8 cellular contexts compared by ENCODE assay signal in genomic region chr15:68256675-68257450, GRCh38. TPM values are rescaled to one million over a fixed set of nuclear protein-coding genes. Genes with fewer than 3 reads are reported as not detected.
DNase-seq lines count a peak whose midpoint lies in the region; ATAC-seq and TF ChIP-seq lines count a peak whose summit lies in the region.

No MANE protein-coding gene starts in this region.

- 0 out of 2 replicates have a peak overlapping the region, but pooled peaks have one; percentile 32 for H2AFZ ChIP-seq in OCI-LY7 (ENCODE audit: low read length)

- peak; percentile 41 to 55 for ATAC-seq in activated CD4-positive, CD25-positive, alpha-beta regulatory T cell treated with anti-CD3 and anti-CD28 coated beads, Interleukin-2, amount 50 U/mL, for 24 hours
- ATAC-seq in stimulated activated naive B cell treated with anti-CD40 and anti-IgM and Interleukin-4, amounts not matched to agents 10 μg/mL and 1 μg/mL and 100 μg/mL, for 72 hours (replicated peaks): peak; percentile 85 to 87
- no peak for ATAC-seq in HG03025 (IDR thresholded peaks at IDR 0.05; ENCODE audit: low FRiP score, unreplicated experiment)

- H3K4me3 ChIP-seq in OCI-LY7 (ENCODE audit: low read depth, low read length, poor library complexity, severe bottlenecking): peak overlapping the region; percentile 46
- H3K4me3 ChIP-seq in fibroblast of pulmonary artery (replicated peaks; ENCODE audit: low read depth, low read length): peak overlapping the region; percentile 53

- H3K27ac ChIP-seq in OCI-LY7 (ENCODE audit: low read depth, low read length, poor library complexity, severe bottlenecking): no peak overlapping the region

- H3K9me3 ChIP-seq in OCI-LY7 (ENCODE audit: low read length): no peaks in the 10 kb centered on the region

- POLR2A ChIA-PET in OCI-LY7 (lab: Charles Lee): no interaction called here

- no peaks in the 10 kb centered on the region for H3K79me2 ChIP-seq in OCI-LY7 (ENCODE audit: insufficient read depth, low read depth, low read length)

- H3K9me2 ChIP-seq in OCI-LY7 (ENCODE audit: insufficient read depth, low read length): no peaks in the 10 kb centered on the region

- peaks cover 0 to 5% of the 10 kb centered on the region in 2 donors for H3K4me1 Mint-ChIP-seq in stimulated activated naive B cell treated with anti-CD40 and anti-IgM and Interleukin-4, amounts not matched to agents 10 μg/mL and 1 μg/mL and 100 μg/mL, for 72 hours

- H3K4me1 ChIP-seq in OCI-LY7 (ENCODE audit: insufficient read depth, low read length, poor library complexity, severe bottlenecking): peaks cover 11% of the 10 kb centered on the region

- TF ChIP-seq CTCF in OCI-LY7 (conservative IDR thresholded peaks at IDR 0.05; ENCODE audit: low read length): no peak
- no peak for TF ChIP-seq CTCF in fibroblast of pulmonary artery (IDR thresholded peaks at IDR 0.05; ENCODE audit: low read length, missing control alignments)

- H3K27me3 Mint-ChIP-seq in stimulated activated naive B cell treated with anti-CD40 and anti-IgM and Interleukin-4, amounts not matched to agents 10 μg/mL and 1 μg/mL and 100 μg/mL, for 72 hours: peaks cover 7 to 24% of the 10 kb centered on the region in 2 donors

- H4K20me1 ChIP-seq in OCI-LY7 (ENCODE audit: insufficient read depth, low read length): no peaks in the 10 kb centered on the region

- peak overlapping the region; percentile 68 to 80 for H3K4me3 Mint-ChIP-seq in stimulated activated naive B cell treated with anti-CD40 and anti-IgM and Interleukin-4, amounts not matched to agents 10 μg/mL and 1 μg/mL and 100 μg/mL, for 72 hours

- no peak for DNase-seq in activated CD4-positive, CD25-positive, alpha-beta regulatory T cell (lab: John Stamatoyannopoulos, UW)
- DNase-seq in OCI-LY7 (ENCODE audit: low spot score): peak; percentile 52
- DNase-seq in activated gamma-delta T cell treated with anti-CD3 and anti-CD28 coated beads, Interleukin-2, amount 50 U/mL, for 16 hours (ENCODE audit: low read depth): peak; percentile 39
- DNase-seq in fibroblast of pulmonary artery (ENCODE audit: low read depth): peak; percentile 97
- DNase-seq in myocyte (ENCODE audit: low read depth): peak; percentile 82
- DNase-seq in stimulated activated naive B cell treated with anti-CD40 and anti-IgM and Interleukin-4, amounts not matched to agents 10 μg/mL and 1 μg/mL and 100 μg/mL, for 72 hours: peak; percentile 28

- H3K36me3 ChIP-seq in OCI-LY7 (ENCODE audit: insufficient read depth, low read length): no peaks in the 10 kb centered on the region

- H3K27ac Mint-ChIP-seq in stimulated activated naive B cell treated with anti-CD40 and anti-IgM and Interleukin-4, amounts not matched to agents 10 μg/mL and 1 μg/mL and 100 μg/mL, for 72 hours: no peak overlapping the region

- intact Hi-C loops in OCI-LY7 (cut with micrococcal nuclease; ENCODE audit: unreplicated experiment): no loop called here

- H3K36me3 Mint-ChIP-seq in stimulated activated naive B cell treated with anti-CD40 and anti-IgM and Interleukin-4, amounts not matched to agents 10 μg/mL and 1 μg/mL and 100 μg/mL, for 72 hours: no peaks in the 10 kb centered on the region

- no TSS peak for BruUV-seq in OCI-LY7 (replicated peaks; lab: Mats Ljungman, UMichigan)

- H3K4me2 ChIP-seq in OCI-LY7 (ENCODE audit: low read length): peak overlapping the region; percentile 57; the same call in 1 of the 2 replicates

- CTCF ChIA-PET in OCI-LY7 (lab: Charles Lee; ENCODE audit: unreplicated experiment): no interaction called here

- H3K9me3 Mint-ChIP-seq in stimulated activated naive B cell treated with anti-CD40 and anti-IgM and Interleukin-4, amounts not matched to agents 10 μg/mL and 1 μg/mL and 100 μg/mL, for 72 hours: no peaks in the 10 kb centered on the region

RNA-seq across cellular contexts. Expression of gene FEM1B, which starts 20.7 kb away (rescaled TPM):
- total RNA-seq in OCI-LY7 (2014; rRNA removed; shearing (Covaris generic)): 35.5 and 37.1 TPM in 2 replicates
- total RNA-seq in OCI-LY7 (2022) (37.3 and 50.8 TPM in 2 replicates), myocyte (55.5 and 58.5 TPM in 2 replicates)
- polyA plus RNA-seq in myocyte (2012): 35.0 TPM

RNA-seq across cellular contexts. Expression of gene CLN6, which starts 27.3 kb away (rescaled TPM):
- total RNA-seq in OCI-LY7 (2014; rRNA removed; shearing (Covaris generic)): 50.3 and 60.2 TPM in 2 replicates
- total RNA-seq in OCI-LY7 (2022): 101 and 117 TPM in 2 replicates
- 14.1 and 16.0 TPM in 2 replicates for total RNA-seq in myocyte
- polyA plus RNA-seq in myocyte (2012): 14.9 TPM

RNA-seq across cellular contexts. Expression of gene CALML4, which starts 51.7 kb away (rescaled TPM):
- 28.7 and 52.8 TPM in 2 replicates for total RNA-seq in OCI-LY7 (2014; rRNA removed; shearing (Covaris generic))
- total RNA-seq in OCI-LY7 (2022) (32.5 and 32.7 TPM in 2 replicates), myocyte (0.26 and 2.5 TPM in 2 replicates)
- 2.2 TPM for polyA plus RNA-seq in myocyte (2012)

Comparison
In these comparisons a context has a peak if more than half of its experiments do, and no peak if none do; other contexts are left out.
1. DNase-seq: peak in OCI-LY7 (single experiment), activated gamma-delta T cell treated with anti-CD3 and anti-CD28 coated beads, Interleukin-2, amount 50 U/mL, for 16 hours (single experiment), fibroblast of pulmonary artery (single experiment), myocyte (single experiment) and stimulated activated naive B cell treated with anti-CD40 and anti-IgM and Interleukin-4, amounts not matched to agents 10 μg/mL and 1 μg/mL and 100 μg/mL, for 72 hours (single experiment); none in activated CD4-positive, CD25-positive, alpha-beta regulatory T cell (0 of 4).